Comparison of ENCODE assay signal across 19 cellular contexts in genomic region chr16:87604572-87605135, GRCh38. TPM values are rescaled to one million over a fixed set of nuclear protein-coding genes. Genes with fewer than 3 reads are reported as not detected.
A peak's percentile ranks its signal among the peaks of the same experiment; 100 is the strongest.
DNase-seq lines count a peak whose midpoint lies in the region; TF ChIP-seq lines count a peak whose summit lies in the region.
"Had no signal": no experiment of that assay in that cellular context is flagged by ENCODE, and none has a peak within 500 bp of the region (broad histone marks: within the 10 kb centered on the region; RNA-seq: fewer than 3 reads in every experiment).

No MANE protein-coding gene starts in this region.

- H3K36me3 Mint-ChIP-seq in mesothelial cell of epicardium: no peaks in the 10 kb centered on the region

- H3K4me1 Mint-ChIP-seq in mesothelial cell of epicardium: peaks cover 15% of the 10 kb centered on the region

- no peaks in the 10 kb centered on the region for H3K9me3 ChIP-seq in ES-I3 (ENCODE audit: control insufficient read depth, insufficient read depth, low read length)
- H3K9me3 ChIP-seq: thyroid gland had no signal

- peaks cover 55% of the 10 kb centered on the region for H3K27me3 Mint-ChIP-seq in mesothelial cell of epicardium (ENCODE audit: low read depth)

- peak overlapping the region; percentile 58 for H3K27ac ChIP-seq in caudate nucleus (ENCODE audit: low read depth, low read length)
- H3K27ac ChIP-seq: 22Rv1, foreskin keratinocyte, thyroid gland had no signal

- peak overlapping the region; percentile 60 for H3K4me3 Mint-ChIP-seq in mesothelial cell of epicardium
- H3K4me3 Mint-ChIP-seq: activated naive CD8-positive, alpha-beta T cell treated with anti-CD3 and anti-CD28 coated beads, Interleukin-2, amount 50 U/mL, for 24 hours had no signal

- peak overlapping the region; percentile 73; the same call in 1 of the 2 replicates for H3K9ac ChIP-seq in ES-I3 (ENCODE audit: low read depth, low read length)

- TF ChIP-seq CTCF in mesothelial cell of epicardium (IDR thresholded peaks at IDR 0.05; ENCODE audit: unreplicated experiment): no peak

- DNase-seq in DMS 273 (lab: John Stamatoyannopoulos, UW; ENCODE audit: unreplicated experiment) (peak; percentile 62), DMS 273 treated with DMSO at 0.1 percent for 48 hours (lab: John Stamatoyannopoulos, UW) (no peak), caudate nucleus (lab: John Stamatoyannopoulos, UW) (peak in 9 of 61 donors; percentile 26 to 79 (median 34)), mesothelial cell of epicardium (ENCODE audit: low spot score in 2 of 2, unreplicated experiment in 2 of 2) (no peak), ureter (ENCODE audit: low spot score) (no peak), activated gamma-delta T cell (lab: John Stamatoyannopoulos, UW) (no peak), NCI-H446 treated with DMSO at 0.1 percent for 48 hours (lab: John Stamatoyannopoulos, UW) (no peak)
- DNase-seq: activated CD4-positive, alpha-beta T cell treated with anti-CD3 and anti-CD28 coated beads for 48 hours; activated naive CD8-positive, alpha-beta T cell treated with anti-CD3 and anti-CD28 coated beads, Interleukin-2, amount 50 U/mL, for 24 hours; activated T-cell treated with anti-CD3 and anti-CD28 coated beads, Interleukin-2, amount 50 U/mL, for 1 hour; central memory CD4-positive, alpha-beta T cell; DND-41; foreskin keratinocyte; NCI-H2029 treated with DMSO at 0.1 percent for 48 hours; stimulated activated CD4-positive, alpha-beta T cell treated with anti-CD3 and anti-CD28 coated beads, Interleukin-2, amount 100 ng/mL, for 48 hours; T-helper 9 cell; thyroid gland had no signal

- H3K4me1 ChIP-seq in ES-I3 (ENCODE audit: insufficient read depth, low read length): no peaks in the 10 kb centered on the region
- H3K4me1 ChIP-seq: foreskin keratinocyte, thyroid gland had no signal

- H3K9me3 Mint-ChIP-seq in mesothelial cell of epicardium: no peaks in the 10 kb centered on the region
- H3K9me3 Mint-ChIP-seq: activated naive CD8-positive, alpha-beta T cell treated with anti-CD3 and anti-CD28 coated beads, Interleukin-2, amount 50 U/mL, for 24 hours had no signal

- no peak overlapping the region for H3K27ac Mint-ChIP-seq in mesothelial cell of epicardium
- H3K27ac Mint-ChIP-seq: activated naive CD8-positive, alpha-beta T cell treated with anti-CD3 and anti-CD28 coated beads, Interleukin-2, amount 50 U/mL, for 24 hours had no signal

- no peaks in the 10 kb centered on the region for H3K36me3 ChIP-seq in ES-I3 (ENCODE audit: insufficient read depth, low read length)
- H3K36me3 ChIP-seq: thyroid gland had no signal

RNA-seq across cellular contexts. Expression of gene JPH3, which starts 2.3 kb away (rescaled TPM):
- total RNA-seq in mesothelial cell of epicardium: 15.1 to 16.8 TPM (median 15.4 TPM) in 3 replicates
- 0.91 TPM for total RNA-seq in ureter
- total RNA-seq: foreskin keratinocyte had no signal
